ENCODE assay signal across 8 cellular contexts in the genomic region with DNA sequence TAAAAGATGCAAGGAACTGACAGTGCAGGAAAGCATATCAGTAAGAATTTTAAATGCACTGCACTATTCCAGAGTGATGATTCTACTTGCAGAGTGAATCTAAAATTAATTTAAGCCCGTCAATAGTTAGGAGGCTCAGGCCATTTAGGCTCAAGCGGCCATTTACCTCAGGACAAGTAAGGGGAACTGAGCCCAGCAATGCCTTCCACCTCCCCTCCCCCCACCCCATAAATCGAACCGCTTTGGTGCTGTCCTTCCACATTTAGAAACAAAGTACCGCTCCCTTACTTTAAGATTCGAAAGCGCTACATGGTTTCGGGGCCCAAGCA. TPM values are rescaled to one million over a fixed set of nuclear protein-coding genes. Genes with fewer than 3 reads are reported as not detected.
A peak's percentile ranks its signal among the peaks of the same experiment; 100 is the strongest.
DNase-seq lines count a peak whose midpoint lies in the region; ATAC-seq and TF ChIP-seq lines count a peak whose summit lies in the region.

No MANE protein-coding gene starts in this region.

- no peak for ATAC-seq in activated T-cell treated with anti-CD3 and anti-CD28 coated beads, Interleukin-2, amount 50 U/mL, for 72 hours (replicated peaks in 1 of 2)
- ATAC-seq in GM19351 (IDR thresholded peaks at IDR 0.05; ENCODE audit: unreplicated experiment) (no peak), GM21381 (IDR thresholded peaks at IDR 0.05; ENCODE audit: unreplicated experiment) (no peak)

- no peak overlapping the region for H2AFZ ChIP-seq in neural progenitor cell (replicated peaks)

- H3K4me3 ChIP-seq in SJSA1 (peak overlapping the region; percentile 58), fibroblast of mammary gland (ENCODE audit: control insufficient read depth, low read depth, low read length) (peak overlapping the region; percentile 58), neural progenitor cell (peak overlapping the region; percentile 62)

- peak overlapping the region; percentile 49; the same call in 1 of the 2 replicates for H3K27ac ChIP-seq in SJSA1
- H3K27ac ChIP-seq in neural progenitor cell, result no peak overlapping the region

- TF ChIP-seq CTCF in fibroblast of mammary gland (conservative IDR thresholded peaks at IDR 0.05; ENCODE audit: control insufficient read depth, insufficient read depth, low read depth, low read length), result no peak
- TF ChIP-seq CTCF in neural progenitor cell (IDR thresholded peaks at IDR 0.05), result no peak

- peak overlapping the region; percentile 88 for H3K9ac ChIP-seq in neural progenitor cell

- peak overlapping the region; percentile 97 to 100 for H3K4me3 Mint-ChIP-seq in activated T-cell treated with anti-CD3 and anti-CD28 coated beads, Interleukin-2, amount 50 U/mL, for 72 hours
- peak overlapping the region; percentile 100 for H3K4me3 Mint-ChIP-seq in neural progenitor cell

- H3K36me3 Mint-ChIP-seq in activated T-cell treated with anti-CD3 and anti-CD28 coated beads, Interleukin-2, amount 50 U/mL, for 72 hours (ENCODE audit: insufficient read depth in 2 of 2), result peaks cover 14 to 19% of the 10 kb centered on the region in 2 donors
- H3K36me3 Mint-ChIP-seq in neural progenitor cell, result peaks cover 34% of the 10 kb centered on the region

- no peaks in the 10 kb centered on the region for H3K9me3 Mint-ChIP-seq in activated T-cell treated with anti-CD3 and anti-CD28 coated beads, Interleukin-2, amount 50 U/mL, for 72 hours
- no peaks in the 10 kb centered on the region for H3K9me3 Mint-ChIP-seq in neural progenitor cell

- peak overlapping the region; percentile 66 for H3K27ac Mint-ChIP-seq in activated T-cell treated with anti-CD3 and anti-CD28 coated beads, Interleukin-2, amount 50 U/mL, for 72 hours
- peak overlapping the region; percentile 54 for H3K27ac Mint-ChIP-seq in neural progenitor cell

- H3K4me2 ChIP-seq in neural progenitor cell, result peak overlapping the region; percentile 82

- no peaks in the 10 kb centered on the region for H4K20me1 ChIP-seq in neural progenitor cell (ENCODE audit: low read depth)

- peaks cover 23% of the 10 kb centered on the region for H3K4me1 Mint-ChIP-seq in activated T-cell treated with anti-CD3 and anti-CD28 coated beads, Interleukin-2, amount 50 U/mL, for 72 hours (ENCODE audit: low read depth)
- H3K4me1 Mint-ChIP-seq in neural progenitor cell, result peaks cover 13% of the 10 kb centered on the region

- peaks cover 15% of the 10 kb centered on the region for H3K79me2 ChIP-seq in neural progenitor cell (ENCODE audit: low read depth)

- peaks cover 28% of the 10 kb centered on the region for H3K36me3 ChIP-seq in SJSA1
- peaks cover 2% of the 10 kb centered on the region for H3K36me3 ChIP-seq in neural progenitor cell

- DNase-seq in activated T-cell treated with anti-CD3 and anti-CD28 coated beads, Interleukin-2, amount 50 U/mL, for 72 hours, result no peak
- DNase-seq in activated T-cell treated with anti-CD3 and anti-CD28 coated beads, Interleukin-2, amount 50 U/mL, for 48 hours, result no peak
- no peak for DNase-seq in SJSA1 (ENCODE audit: low read depth in 1 of 2, low spot score in 2 of 2)
- DNase-seq in fibroblast of mammary gland (ENCODE audit: low read depth), result peak; percentile 3
- DNase-seq in neural progenitor cell (ENCODE audit: low spot score), result no peak
- no peak for DNase-seq in DMS79 treated with DMSO at 0.1 percent for 48 hours (lab: John Stamatoyannopoulos, UW)

- no peaks in the 10 kb centered on the region for H3F3A ChIP-seq in neural progenitor cell (ENCODE audit: low read depth)

- no peaks in the 10 kb centered on the region for H3K27me3 ChIP-seq in SJSA1 (replicated peaks)
- H3K27me3 ChIP-seq in neural progenitor cell, result no peaks in the 10 kb centered on the region

- H3K27me3 Mint-ChIP-seq in activated T-cell treated with anti-CD3 and anti-CD28 coated beads, Interleukin-2, amount 50 U/mL, for 72 hours (ENCODE audit: low read depth), result peaks cover 19% of the 10 kb centered on the region
- H3K27me3 Mint-ChIP-seq in neural progenitor cell (ENCODE audit: insufficient read depth, low read depth), result peaks cover 2% of the 10 kb centered on the region

- H3K4me1 ChIP-seq in SJSA1 (replicated peaks) (0 out of 2 replicates have a peak, but pooled peaks cover 3% of the 10 kb centered on the region), neural progenitor cell (peaks cover 7% of the 10 kb centered on the region)

- H3K9me3 ChIP-seq in SJSA1 (replicated peaks), result no peaks in the 10 kb centered on the region
- H3K9me3 ChIP-seq in neural progenitor cell (ENCODE audit: low read depth), result no peaks in the 10 kb centered on the region

RNA-seq across cellular contexts. Expression of gene RBM41, which starts 0.7 kb away (rescaled TPM):
- 10 to 100 TPM; 20.1 to 25.7 TPM for total RNA-seq in activated T-cell treated with anti-CD3 and anti-CD28 coated beads, Interleukin-2, amount 50 U/mL, for 72 hours
- 9.8 and 20.4 TPM in 2 replicates for total RNA-seq in SJSA1 (2014; rRNA removed; shearing (Covaris generic))
- 16.6 and 29.1 TPM in 2 replicates for total RNA-seq in neural progenitor cell (ENCODE audit: low replicate concordance)
